Comparison of ENCODE assay signal across 1 cellular context in the genomic region with DNA sequence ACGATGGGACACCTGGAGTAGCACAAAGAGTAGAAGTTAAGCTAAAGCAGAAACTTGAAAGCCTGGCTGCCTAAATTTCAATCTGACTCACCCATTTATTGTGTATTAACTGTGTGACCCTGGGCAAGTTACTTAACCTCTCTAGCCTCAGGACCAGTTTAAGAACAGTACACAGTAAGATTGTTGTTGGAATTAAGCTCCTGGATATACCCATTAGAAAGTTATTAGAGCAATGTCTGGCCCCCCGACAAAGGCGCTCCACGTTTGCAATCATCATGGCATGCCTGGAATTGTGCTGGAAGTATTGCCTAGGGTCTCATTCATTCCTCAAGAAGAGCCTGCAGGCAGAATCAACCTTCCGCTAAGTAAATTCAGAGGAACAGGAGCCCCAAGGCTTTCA.
A peak's percentile ranks its signal among the peaks of the same experiment; 100 is the strongest.
TF ChIP-seq lines count a peak whose summit lies in the region.

No MANE protein-coding gene starts in this region.

TF ChIP-seq in IMR-90, 13 proteins besides CTCF, POLR2A, EP300 and RAD21:
- peak; percentile 29; the same call in 1 of the 2 replicates for TF ChIP-seq CHD1 (IDR thresholded peaks at IDR 0.05; ENCODE audit: low read depth, low read length)
- no peak for TF ChIP-seq MAFK (IDR thresholded peaks at IDR 0.05; ENCODE audit: low read depth, low read length)
